In genomic region chrX:106243376-106243775, GRCh38 we compare ENCODE assay signal across 15 cellular contexts.
"Had no signal": no experiment of that assay in that cellular context is flagged by ENCODE, and none has a peak within 500 bp of the region (broad histone marks: within the 10 kb centered on the region; RNA-seq: fewer than 3 reads in every experiment).

No MANE protein-coding gene starts in this region.

- H3K27ac ChIP-seq: heart left ventricle, right atrium auricular region, suprapubic skin, thyroid gland had no signal

- H3K9me3 ChIP-seq: heart left ventricle, mucosa of descending colon, right atrium auricular region, suprapubic skin, thyroid gland had no signal

- H3K36me3 ChIP-seq: heart left ventricle, right atrium auricular region, suprapubic skin, thyroid gland had no signal

- H3K27me3 ChIP-seq: right atrium auricular region, suprapubic skin, thyroid gland had no signal

- ATAC-seq: effector memory CD8-positive, alpha-beta T cell; heart left ventricle; left lobe of liver; mucosa of descending colon; natural killer cell had no signal

- DNase-seq: effector memory CD8-positive, alpha-beta T cell; erythroblast; heart left ventricle; hippocampal formation; mucosa of descending colon; natural killer cell; stimulated activated CD4-positive, alpha-beta T cell treated with anti-CD3 and anti-CD28 coated beads, Interleukin-2, amount 100 ng/mL, for 48 hours; stimulated activated naive CD4-positive, alpha-beta T cell treated with Interleukin-2 at 50 U/mL for 16 hours; thyroid gland had no signal

- H3K4me3 ChIP-seq: heart left ventricle, mucosa of descending colon, right atrium auricular region, smooth muscle cell, suprapubic skin, thyroid gland had no signal

- H3K4me2 ChIP-seq: smooth muscle cell had no signal

- FAIRE-seq: frontal cortex, urothelium cell line had no signal

- H3K4me1 ChIP-seq: heart left ventricle, right atrium auricular region, suprapubic skin had no signal
